Comparison of ENCODE assay signal across 1 cellular context in genomic region chr5:173397531-173397930, GRCh38.
TF ChIP-seq lines count a peak whose summit lies in the region.

No MANE protein-coding gene starts in this region.

TF ChIP-seq in IMR-90, 13 proteins besides CTCF, POLR2A, EP300 and RAD21 (continued from another document):
- TF ChIP-seq FOS (IDR thresholded peaks at IDR 0.05; ENCODE audit: low read depth, low read length): no peak
